14 cellular contexts compared by ENCODE assay signal in genomic region chr5:141608046-141608445, GRCh38. TPM values are rescaled to one million over a fixed set of nuclear protein-coding genes. Genes with fewer than 3 reads are reported as not detected.
A peak's percentile ranks its signal among the peaks of the same experiment; 100 is the strongest.
DNase-seq lines count a peak whose midpoint lies in the region; ATAC-seq and TF ChIP-seq lines count a peak whose summit lies in the region.
"Had no signal": no experiment of that assay in that cellular context is flagged by ENCODE, and none has a peak within 500 bp of the region (broad histone marks: within the 10 kb centered on the region; RNA-seq: fewer than 3 reads in every experiment).

No MANE protein-coding gene starts in this region.

- no peak overlapping the region for H2BK12ac ChIP-seq in trophoblast cell (ENCODE audit: low read length)

- no peaks in the 10 kb centered on the region for H3K9me3 ChIP-seq in CD4-positive, alpha-beta T cell (ENCODE audit: control insufficient read depth, low read length)
- H3K9me3 ChIP-seq in Loucy (ENCODE audit: insufficient read depth, low read depth, low read length) (no peaks in the 10 kb centered on the region), trophoblast cell (ENCODE audit: insufficient read depth, low read depth, low read length) (no peaks in the 10 kb centered on the region)
- H3K9me3 ChIP-seq: esophagus squamous epithelium had no signal

- no peak for ATAC-seq in CD4-positive, alpha-beta T cell (ENCODE audit: poor library complexity)
- ATAC-seq in central memory CD8-positive, alpha-beta T cell (replicated peaks; ENCODE audit: extremely low read depth, poor library complexity, severe bottlenecking), result no peak
- no peak for ATAC-seq in GM19455 (IDR thresholded peaks at IDR 0.05; ENCODE audit: unreplicated experiment)
- ATAC-seq: Panc1 had no signal

- no peak for DNase-seq in CD4-positive, alpha-beta T cell
- DNase-seq in central memory CD8-positive, alpha-beta T cell (ENCODE audit: low spot score in 2 of 2), result no peak
- DNase-seq in trophoblast cell (no peak), GM10248 (ENCODE audit: extremely low spot score) (no peak)
- no peak for DNase-seq in activated CD8-positive, alpha-beta memory T cell treated with anti-CD3 and anti-CD28 coated beads for 24 hours
- DNase-seq: esophagus squamous epithelium; NCI-H1048; NCI-H226; stimulated activated CD4-positive, alpha-beta T cell treated with anti-CD3 and anti-CD28 coated beads, Interleukin-2, amount 100 ng/mL, for 48 hours; stimulated activated naive CD4-positive, alpha-beta T cell treated with Interleukin-2 at 50 U/mL for 16 hours; T-helper 9 cell had no signal

- POLR2A ChIA-PET in CD4-positive, alpha-beta T cell (lab: Charles Lee), result interaction anchor here (1.2 to 7.5 kb wide), 5 partner anchors 10 to 24 kb away, joined by 3 to 153 read pairs (median 5); partner anchors contain the start of gene DIAPH1
- POLR2A ChIA-PET in GM10248 (lab: Yijun Ruan, JAX), result no interaction called here

- H2BK120ac ChIP-seq in trophoblast cell (ENCODE audit: insufficient read depth, low read length, poor library complexity), result no peak overlapping the region

- intact Hi-C loops in CD4-positive, alpha-beta T cell (cut with DNase I, micrococcal nuclease), result loop anchor here in 1 of 2 experiments (1.0 kb wide), 1 partner anchor 9 kb away; no protein-coding TSS in a partner anchor

- H2AK5ac ChIP-seq in trophoblast cell (ENCODE audit: low read length), result no peak overlapping the region

- no peak for TF ChIP-seq CTCF in CD4-positive, alpha-beta T cell (IDR thresholded peaks at IDR 0.05)
- TF ChIP-seq CTCF in Loucy (conservative IDR thresholded peaks at IDR 0.05; ENCODE audit: low read length) (no peak), GM10248 (IDR thresholded peaks at IDR 0.05; ENCODE audit: control extremely low read depth, extremely low read depth, low read depth, missing control alignments) (no peak)

- H2AFZ ChIP-seq in Loucy (ENCODE audit: low read length), result no peak overlapping the region
- H2AFZ ChIP-seq in trophoblast cell (ENCODE audit: insufficient read depth, low read length, poor library complexity), result no peak overlapping the region

- no peak overlapping the region for H4K91ac ChIP-seq in trophoblast cell (ENCODE audit: low read depth, low read length)

- no peaks in the 10 kb centered on the region for H3K9me2 ChIP-seq in Loucy (replicated peaks; ENCODE audit: low read depth, low read length)

- no peaks in the 10 kb centered on the region for H3K36me3 ChIP-seq in Loucy (ENCODE audit: insufficient read depth, low read length)
- H3K36me3 ChIP-seq in trophoblast cell (ENCODE audit: control insufficient read depth in 1 of 2, insufficient read depth in 2 of 2, low read length in 2 of 2), result peaks cover 0 to 2% of the 10 kb centered on the region in 2 experiments

- peak overlapping the region; percentile 73 for H3K4me3 Mint-ChIP-seq in CD4-positive, alpha-beta T cell
- H3K4me3 Mint-ChIP-seq in central memory CD8-positive, alpha-beta T cell, result peak overlapping the region; percentile 71

- no peaks in the 10 kb centered on the region for H3K9me3 Mint-ChIP-seq in CD4-positive, alpha-beta T cell
- H3K9me3 Mint-ChIP-seq in central memory CD8-positive, alpha-beta T cell, result no peaks in the 10 kb centered on the region

- peak overlapping the region; percentile 73 for H3K9ac ChIP-seq in Loucy (ENCODE audit: low read depth, low read length, poor library complexity, severe bottlenecking)
- H3K9ac ChIP-seq in trophoblast cell (ENCODE audit: low read length), result no peak overlapping the region

- H3K14ac ChIP-seq in trophoblast cell (ENCODE audit: low read length), result no peak overlapping the region

- H4K12ac ChIP-seq in trophoblast cell (ENCODE audit: low read depth, low read length), result no peak overlapping the region

- peak overlapping the region; percentile 75 for H3K27ac ChIP-seq in CD4-positive, alpha-beta T cell (ENCODE audit: low read depth, low read length)
- no peak overlapping the region for H3K27ac ChIP-seq in trophoblast cell (ENCODE audit: low read depth, low read length)
- H3K27ac ChIP-seq: esophagus squamous epithelium had no signal

- H3K18ac ChIP-seq in trophoblast cell (ENCODE audit: low read length), result no peak overlapping the region

- CTCF ChIA-PET in CD4-positive, alpha-beta T cell (lab: Charles Lee), result interaction anchor here (1.1 to 4.3 kb wide), 4 partner anchors 10 to 43 kb away, joined by 3 to 53 read pairs (median 20); partner anchors contain the start of gene DIAPH1
- CTCF ChIA-PET in GM10248 (lab: Yijun Ruan, JAX), result interaction anchor here (1.0 to 15.4 kb wide), 7 partner anchors 7 to 41 kb away, joined by 3 to 288 read pairs (median 6); partner anchors contain the start of gene DIAPH1

- no peak overlapping the region for H4K8ac ChIP-seq in trophoblast cell (ENCODE audit: low read depth, low read length)

- H3K27ac Mint-ChIP-seq in CD4-positive, alpha-beta T cell, result peak overlapping the region; percentile 91
- H3K27ac Mint-ChIP-seq in central memory CD8-positive, alpha-beta T cell (ENCODE audit: low read depth), result peak overlapping the region; percentile 84

- H3K4me1 ChIP-seq in Loucy (ENCODE audit: insufficient read depth, low read length, poor library complexity, severe bottlenecking) (peaks cover 84% of the 10 kb centered on the region), trophoblast cell (ENCODE audit: control insufficient read depth in 1 of 2, insufficient read depth in 2 of 2, low read length in 2 of 2) (peaks cover 0 to 5% of the 10 kb centered on the region in 2 experiments)

- no peaks in the 10 kb centered on the region for H3K27me3 Mint-ChIP-seq in CD4-positive, alpha-beta T cell
- no peaks in the 10 kb centered on the region for H3K27me3 Mint-ChIP-seq in central memory CD8-positive, alpha-beta T cell

- no CpG with 5 or more reads among the region's 2 CpGs for WGBS in trophoblast cell (ENCODE audit: extremely low coverage, insufficient coverage, insufficient read length)

- H3K23ac ChIP-seq in trophoblast cell (ENCODE audit: low read length), result no peak overlapping the region

- H3K4me2 ChIP-seq in Loucy (ENCODE audit: low read depth, low read length, poor library complexity, severe bottlenecking) (peak overlapping the region; percentile 73), trophoblast cell (ENCODE audit: low read length) (no peak overlapping the region)

- H3K4me1 Mint-ChIP-seq in CD4-positive, alpha-beta T cell (ENCODE audit: low read depth), result peaks cover 88% of the 10 kb centered on the region
- peaks cover 86% of the 10 kb centered on the region for H3K4me1 Mint-ChIP-seq in central memory CD8-positive, alpha-beta T cell

- no peaks in the 10 kb centered on the region for H3K27me3 ChIP-seq in CD4-positive, alpha-beta T cell (ENCODE audit: control insufficient read depth, insufficient read depth, low read length)
- H3K27me3 ChIP-seq in Loucy (ENCODE audit: insufficient read depth, low read length, poor library complexity, severe bottlenecking) (no peaks in the 10 kb centered on the region), trophoblast cell (ENCODE audit: insufficient read depth, low read length) (no peaks in the 10 kb centered on the region)
- H3K27me3 ChIP-seq: esophagus squamous epithelium had no signal

- peaks cover 30% of the 10 kb centered on the region for H3F3A ChIP-seq in Loucy (ENCODE audit: low read depth)

- H4K20me1 ChIP-seq in Loucy (ENCODE audit: insufficient read depth, low read length, poor library complexity, severe bottlenecking), result peaks cover 22% of the 10 kb centered on the region

- no peak overlapping the region for H2BK5ac ChIP-seq in trophoblast cell (ENCODE audit: low read depth, low read length, poor library complexity)

- peaks cover 25% of the 10 kb centered on the region for H3K36me3 Mint-ChIP-seq in CD4-positive, alpha-beta T cell (ENCODE audit: low read depth)
- peaks cover 19% of the 10 kb centered on the region for H3K36me3 Mint-ChIP-seq in central memory CD8-positive, alpha-beta T cell (ENCODE audit: insufficient read depth)

- H3K4me3 ChIP-seq in Loucy (ENCODE audit: low read length, poor library complexity, severe bottlenecking), result peak overlapping the region; percentile 60
- H3K4me3 ChIP-seq in trophoblast cell (ENCODE audit: low read depth, low read length), result no peak overlapping the region
- H3K4me3 ChIP-seq: esophagus squamous epithelium had no signal

- H3K4ac ChIP-seq in trophoblast cell (ENCODE audit: low read depth, low read length), result peak overlapping the region; percentile 86

- peaks cover 86% of the 10 kb centered on the region for H3K79me2 ChIP-seq in Loucy (ENCODE audit: insufficient read depth, low read length)
- peaks cover 9% of the 10 kb centered on the region for H3K79me2 ChIP-seq in trophoblast cell (ENCODE audit: control insufficient read depth, insufficient read depth, low read length, poor library complexity)

- no peaks in the 10 kb centered on the region for H3K79me1 ChIP-seq in trophoblast cell (ENCODE audit: low read length)

RNA-seq across cellular contexts. Expression of gene DIAPH1, which starts 10.8 kb away (rescaled TPM):
- total RNA-seq in CD4-positive, alpha-beta T cell, result 100 to 1,000 TPM; 159 to 161 TPM
- 94.3 and 97.6 TPM in 2 replicates for polyA plus RNA-seq in trophoblast cell (2013)

RNA-seq across cellular contexts. Expression of gene HDAC3, which starts 28.6 kb away (rescaled TPM):
- total RNA-seq in CD4-positive, alpha-beta T cell, result 10 to 100 TPM; 51.1 to 52.7 TPM
- polyA plus RNA-seq in trophoblast cell (2013), result 53.3 and 54.0 TPM in 2 replicates

RNA-seq across cellular contexts. Expression of gene RELL2, which starts 28.8 kb away (rescaled TPM):
- 10 to 100 TPM; 10.9 to 11.4 TPM for total RNA-seq in CD4-positive, alpha-beta T cell
- 2.5 and 3.0 TPM in 2 replicates for polyA plus RNA-seq in trophoblast cell (2013)

RNA-seq across cellular contexts. Expression of gene FCHSD1, which starts 43.2 kb away (rescaled TPM):
- total RNA-seq in CD4-positive, alpha-beta T cell, result 10 to 100 TPM; 79.8 to 86.8 TPM
- 18.2 and 18.6 TPM in 2 replicates for polyA plus RNA-seq in trophoblast cell (2013)
